Comparison of ENCODE assay signal across 1 cellular context in the genomic region with DNA sequence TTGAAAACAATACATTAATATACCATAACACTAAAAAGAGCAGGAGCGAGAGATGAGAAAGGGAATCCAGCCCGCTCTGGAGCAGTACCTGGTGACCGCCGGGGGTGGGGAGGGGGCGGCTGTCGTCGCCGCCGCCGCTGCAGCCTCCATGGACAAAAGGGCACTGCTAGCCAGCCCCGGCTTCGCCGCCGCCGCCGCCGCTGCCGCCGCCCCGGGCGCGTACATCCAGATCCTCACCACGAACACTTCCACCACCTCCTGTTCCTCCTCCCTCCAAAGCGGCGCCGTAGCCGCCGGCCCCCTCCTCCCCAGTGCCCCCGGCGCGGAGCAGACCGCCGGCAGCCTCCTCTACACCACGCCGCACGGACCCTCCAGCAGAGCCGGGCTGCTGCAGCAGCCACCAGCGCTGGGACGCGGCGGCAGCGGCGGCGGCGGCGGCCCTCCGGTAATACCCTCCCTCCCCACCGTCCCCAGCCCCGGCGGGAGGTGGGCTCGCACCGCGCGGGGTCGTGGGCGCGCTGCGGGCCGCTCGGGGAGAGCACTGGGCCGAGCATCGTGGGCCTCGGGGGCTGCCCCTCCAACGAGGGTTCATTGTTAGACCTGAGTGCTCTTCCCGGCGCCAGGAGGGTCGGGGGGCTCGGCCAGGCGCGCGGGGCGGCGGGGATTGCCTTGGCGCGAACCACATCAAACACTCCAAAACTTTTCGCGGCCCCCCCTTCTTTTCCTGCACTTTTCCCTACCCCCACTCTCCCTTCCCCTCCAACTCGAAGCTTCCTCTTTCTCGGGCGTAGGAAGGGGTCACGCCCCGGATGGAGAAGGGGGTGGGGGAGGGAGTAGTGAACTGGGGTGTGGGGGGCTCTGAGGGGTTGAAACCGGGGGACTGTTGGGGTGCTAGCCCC.
TF ChIP-seq lines count a peak whose summit lies in the region.

No MANE protein-coding gene starts in this region.

TF ChIP-seq in HCT116, 20 proteins besides CTCF, POLR2A, EP300 and RAD21 (continued from another document):
- TF ChIP-seq ELF1 (IDR thresholded peaks at IDR 0.05; ENCODE audit: borderline replicate concordance, low read depth) (no peak), CEBPB (IDR thresholded peaks at IDR 0.05; ENCODE audit: low read depth) (no peak), YY1 (IDR thresholded peaks at IDR 0.05; ENCODE audit: extremely low read depth, insufficient replicate concordance, low read depth, low read length) (no peak), POLR2AphosphoS5 (IDR thresholded peaks at IDR 0.05; ENCODE audit: low read depth, low read length) (peak; percentile 30; the same call in 1 of the 2 replicates), JUND (IDR thresholded peaks at IDR 0.05) (no peak), EZH2phosphoT487 (IDR thresholded peaks at IDR 0.05; ENCODE audit: borderline replicate concordance) (no peak), EZH2 (IDR thresholded peaks at IDR 0.05) (no peak), EGR1 (IDR thresholded peaks at IDR 0.05; ENCODE audit: low read depth) (no peak), SRF (IDR thresholded peaks at IDR 0.05; ENCODE audit: low read depth) (no peak), TCF7L2 (IDR thresholded peaks at IDR 0.05; ENCODE audit: borderline replicate concordance, extremely low read depth, insufficient read depth, insufficient read length) (peak; percentile 56), FOSL1 (IDR thresholded peaks at IDR 0.05; ENCODE audit: low read depth) (no peak), SIN3A (IDR thresholded peaks at IDR 0.05; ENCODE audit: low read depth) (no peak)
- TF ChIP-seq, protein P1, sequence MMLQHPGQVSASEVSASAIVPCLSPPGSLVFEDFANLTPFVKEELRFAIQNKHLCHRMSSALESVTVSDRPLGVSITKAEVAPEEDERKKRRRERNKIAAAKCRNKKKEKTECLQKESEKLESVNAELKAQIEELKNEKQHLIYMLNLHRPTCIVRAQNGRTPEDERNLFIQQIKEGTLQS (IDR thresholded peaks at IDR 0.05): no peak
- TF ChIP-seq, protein P2, sequence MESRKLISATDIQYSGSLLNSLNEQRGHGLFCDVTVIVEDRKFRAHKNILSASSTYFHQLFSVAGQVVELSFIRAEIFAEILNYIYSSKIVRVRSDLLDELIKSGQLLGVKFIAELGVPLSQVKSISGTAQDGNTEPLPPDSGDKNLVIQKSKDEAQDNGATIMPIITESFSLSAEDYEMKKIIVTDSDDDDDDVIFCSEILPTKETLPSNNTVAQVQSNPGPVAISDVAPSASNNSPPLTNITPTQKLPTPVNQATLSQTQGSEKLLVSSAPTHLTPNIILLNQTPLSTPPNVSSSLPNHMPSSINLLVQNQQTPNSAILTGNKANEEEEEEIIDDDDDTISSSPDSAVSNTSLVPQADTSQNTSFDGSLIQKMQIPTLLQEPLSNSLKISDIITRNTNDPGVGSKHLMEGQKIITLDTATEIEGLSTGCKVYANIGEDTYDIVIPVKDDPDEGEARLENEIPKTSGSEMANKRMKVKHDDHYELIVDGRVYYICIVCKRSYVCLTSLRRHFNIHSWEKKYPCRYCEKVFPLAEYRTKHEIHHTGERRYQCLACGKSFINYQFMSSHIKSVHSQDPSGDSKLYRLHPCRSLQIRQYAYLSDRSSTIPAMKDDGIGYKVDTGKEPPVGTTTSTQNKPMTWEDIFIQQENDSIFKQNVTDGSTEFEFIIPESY (IDR thresholded peaks at IDR 0.05; ENCODE audit: extremely low read depth, insufficient replicate concordance, low read length): no peak
TF ChIP-seq in HCT116: peak in this region for 3.
